In the genomic region with DNA sequence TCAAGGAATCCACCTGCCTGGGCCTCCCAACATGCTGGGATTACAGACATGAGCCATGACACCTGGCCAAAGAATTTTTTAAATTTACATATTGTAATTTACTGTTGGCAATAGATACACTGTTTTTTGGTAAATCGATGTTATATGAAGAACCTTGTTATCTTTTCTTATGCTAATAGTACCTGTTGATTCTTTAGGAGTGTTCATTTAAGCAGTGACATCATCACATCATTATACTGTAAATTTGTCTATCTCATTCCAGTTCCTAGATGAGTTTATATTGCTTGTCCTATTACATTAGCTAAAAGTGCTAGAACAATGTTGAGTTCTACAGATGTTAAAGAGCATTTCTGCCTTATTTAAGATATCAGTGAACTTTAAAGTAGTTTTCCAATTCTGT, we compare ENCODE assay signal across 43 cellular contexts. TPM values are rescaled to one million over a fixed set of nuclear protein-coding genes. Genes with fewer than 3 reads are reported as not detected.
"Had no signal": no experiment of that assay in that cellular context is flagged by ENCODE, and none has a peak within 500 bp of the region (broad histone marks: within the 10 kb centered on the region; RNA-seq: fewer than 3 reads in every experiment).

No MANE protein-coding gene starts in this region.

- H3K4me3 Mint-ChIP-seq: activated naive CD4-positive, alpha-beta T cell treated with anti-CD3 and anti-CD28 coated beads for 36 hours; activated naive CD4-positive, alpha-beta T cell treated with anti-CD3 and anti-CD28 coated beads, Interleukin-2, amount 10 ng/mL, durations not matched to agents 7 days and 5 days; activated naive CD4-positive, alpha-beta T cell treated with anti-CD3 and anti-CD28 coated beads, Interleukin-2, amount 50 U/mL, for 24 hours; activated naive CD8-positive, alpha-beta T cell; activated naive CD8-positive, alpha-beta T cell treated with anti-CD3 and anti-CD28 coated beads for 36 hours; activated naive CD8-positive, alpha-beta T cell treated with anti-CD3 and anti-CD28 coated beads, Interleukin-2, amount 10 ng/mL, durations not matched to agents 7 days and 5 days; activated naive CD8-positive, alpha-beta T cell treated with anti-CD3 and anti-CD28 coated beads, Interleukin-2, amount 50 U/mL, for 24 hours; activated T-cell treated with anti-CD3 and anti-CD28 coated beads, Interleukin-2, amount 50 U/mL, for 24 hours; activated T-cell treated with anti-CD3 and anti-CD28 coated beads, Interleukin-2, amount 50 U/mL, for 4 hours; activated T-cell treated with anti-CD3 and anti-CD28 coated beads, Interleukin-2, amount 50 U/mL, for 72 hours; activated T-helper 1 cell treated with anti-CD3 and anti-CD28 coated beads, Interleukin-12 subunit alpha, Interleukin-12 subunit beta, Interleukin-2, Interleukin-4 antibody, amounts not matched to agents 30 ng/mL and 10 ng/mL and 1 ng/mL, durations not matched to agents 14 hours and 24 hours and 36 hours; activated T-helper 17 cell treated with anti-CD3 and anti-CD28 coated beads, Interleukin-2, amount 50 U/mL, for 72 hours; brain; central memory CD8-positive, alpha-beta T cell had no signal

- DNase-seq: activated effector memory CD4-positive, alpha-beta T cell treated with anti-CD3 and anti-CD28 coated beads, Interleukin-2, amount 50 U/mL, for 16 hours; activated effector memory CD4-positive, alpha-beta T cell treated with Interleukin-2 at 50 U/mL for 16 hours; activated gamma-delta T cell; activated gamma-delta T cell treated with Interleukin-2 at 50 U/mL for 16 hours; activated naive CD4-positive, alpha-beta T cell; activated naive CD4-positive, alpha-beta T cell treated with anti-CD3 and anti-CD28 coated beads for 36 hours; activated naive CD4-positive, alpha-beta T cell treated with anti-CD3 and anti-CD28 coated beads, Interleukin-2, amount 10 ng/mL, durations not matched to agents 7 days and 5 days; activated naive CD4-positive, alpha-beta T cell treated with anti-CD3 and anti-CD28 coated beads, Interleukin-2, amount 50 U/mL, for 16 hours; activated naive CD4-positive, alpha-beta T cell treated with Interleukin-2 at 50 U/mL for 16 hours; activated naive CD8-positive, alpha-beta T cell treated with anti-CD3 and anti-CD28 coated beads for 36 hours; activated naive CD8-positive, alpha-beta T cell treated with anti-CD3 and anti-CD28 coated beads, Interleukin-2, amount 10 ng/mL, durations not matched to agents 7 days and 5 days; activated naive CD8-positive, alpha-beta T cell treated with anti-CD3 and anti-CD28 coated beads, Interleukin-2, amount 50 U/mL, for 24 hours; activated T-cell treated with anti-CD3 and anti-CD28 coated beads, Interleukin-2, amount 50 U/mL, for 24 hours; activated T-cell treated with anti-CD3 and anti-CD28 coated beads, Interleukin-2, amount 50 U/mL, for 4 hours; activated T-cell treated with anti-CD3 and anti-CD28 coated beads, Interleukin-2, amount 50 U/mL, for 48 hours; activated T-cell treated with anti-CD3 and anti-CD28 coated beads, Interleukin-2, amount 50 U/mL, for 72 hours; adrenal gland; amniotic stem cell; amygdala; anterior cingulate cortex; aorta; body of pancreas; brain microvascular endothelial cell; caudate nucleus; central memory CD4-positive, alpha-beta T cell; cerebellar nuclear complex had no signal

- H3K4me1 ChIP-seq: ascending aorta, body of pancreas, breast epithelium had no signal

- H3K36me3 ChIP-seq: adrenal gland, brain microvascular endothelial cell, breast epithelium had no signal

- H3K4me1 Mint-ChIP-seq: activated naive CD4-positive, alpha-beta T cell treated with anti-CD3 and anti-CD28 coated beads, Interleukin-2, amount 10 ng/mL, durations not matched to agents 7 days and 5 days; brain had no signal

- H3K27me3 ChIP-seq: adrenal gland, ascending aorta, body of pancreas, brain microvascular endothelial cell, breast epithelium, cardiac muscle cell had no signal

- H3K27ac Mint-ChIP-seq: activated naive CD4-positive, alpha-beta T cell treated with anti-CD3 and anti-CD28 coated beads for 36 hours; activated naive CD4-positive, alpha-beta T cell treated with anti-CD3 and anti-CD28 coated beads, Interleukin-2, amount 10 ng/mL, durations not matched to agents 7 days and 5 days; activated naive CD4-positive, alpha-beta T cell treated with anti-CD3 and anti-CD28 coated beads, Interleukin-2, amount 50 U/mL, for 24 hours; activated naive CD4-positive, alpha-beta T cell treated with anti-CD3 and anti-CD28 coated beads, Interleukin-2, amount 50 U/mL, for 72 hours; activated naive CD8-positive, alpha-beta T cell; activated naive CD8-positive, alpha-beta T cell treated with anti-CD3 and anti-CD28 coated beads for 36 hours; activated naive CD8-positive, alpha-beta T cell treated with anti-CD3 and anti-CD28 coated beads, Interleukin-2, amount 10 ng/mL, durations not matched to agents 7 days and 5 days; activated naive CD8-positive, alpha-beta T cell treated with anti-CD3 and anti-CD28 coated beads, Interleukin-2, amount 50 U/mL, for 24 hours; activated T-cell treated with anti-CD3 and anti-CD28 coated beads, Interleukin-2, amount 50 U/mL, for 24 hours; activated T-cell treated with anti-CD3 and anti-CD28 coated beads, Interleukin-2, amount 50 U/mL, for 72 hours; activated T-helper 1 cell treated with anti-CD3 and anti-CD28 coated beads, Interleukin-12 subunit alpha, Interleukin-12 subunit beta, Interleukin-2, Interleukin-4 antibody, amounts not matched to agents 30 ng/mL and 10 ng/mL and 1 ng/mL, durations not matched to agents 14 hours and 24 hours and 36 hours; activated T-helper 17 cell treated with anti-CD3 and anti-CD28 coated beads, Interleukin-2, amount 50 U/mL, for 72 hours; activated T-helper 2 cell treated with anti-CD3 and anti-CD28 coated beads, Interferon-gamma antibody, Interleukin-2, Interleukin-4, amounts not matched to agents 10 μg/mL and 5 μg/mL and 100 μg/mL, durations not matched to agents 14 hours and 24 hours and 36 hours; brain had no signal

- H3K4me3 ChIP-seq: adrenal gland, ascending aorta, body of pancreas, breast epithelium, cardiac muscle cell had no signal

- H3K27ac ChIP-seq: adrenal gland, ascending aorta, body of pancreas, brain microvascular endothelial cell, breast epithelium, cardiac muscle cell had no signal

- H3K27me3 Mint-ChIP-seq: activated naive CD4-positive, alpha-beta T cell treated with anti-CD3 and anti-CD28 coated beads, Interleukin-2, amount 10 ng/mL, durations not matched to agents 7 days and 5 days; activated naive CD4-positive, alpha-beta T cell treated with anti-CD3 and anti-CD28 coated beads, Interleukin-2, amount 50 U/mL, for 24 hours; activated naive CD8-positive, alpha-beta T cell; activated naive CD8-positive, alpha-beta T cell treated with anti-CD3 and anti-CD28 coated beads for 36 hours; activated naive CD8-positive, alpha-beta T cell treated with anti-CD3 and anti-CD28 coated beads, Interleukin-2, amount 10 ng/mL, durations not matched to agents 7 days and 5 days; activated naive CD8-positive, alpha-beta T cell treated with anti-CD3 and anti-CD28 coated beads, Interleukin-2, amount 50 U/mL, for 24 hours; activated T-cell treated with anti-CD3 and anti-CD28 coated beads, Interleukin-2, amount 50 U/mL, for 24 hours; activated T-helper 17 cell treated with anti-CD3 and anti-CD28 coated beads, Interleukin-2, amount 50 U/mL, for 72 hours; brain; central memory CD8-positive, alpha-beta T cell had no signal

RNA-seq across cellular contexts. Expression of a gene that starts 39.3 kb away (rescaled TPM):
- total RNA-seq: activated naive CD4-positive, alpha-beta T cell treated with anti-CD3 and anti-CD28 coated beads for 36 hours; activated naive CD4-positive, alpha-beta T cell treated with anti-CD3 and anti-CD28 coated beads, Interleukin-2, amount 50 U/mL, for 72 hours; activated naive CD8-positive, alpha-beta T cell treated with anti-CD3 and anti-CD28 coated beads for 36 hours; activated naive CD8-positive, alpha-beta T cell treated with anti-CD3 and anti-CD28 coated beads, Interleukin-2, amount 10 ng/mL, durations not matched to agents 7 days and 5 days; activated T-cell treated with anti-CD3 and anti-CD28 coated beads, Interleukin-2, amount 50 U/mL, for 4 hours; activated T-cell treated with anti-CD3 and anti-CD28 coated beads, Interleukin-2, amount 50 U/mL, for 72 hours; activated T-helper 1 cell treated with anti-CD3 and anti-CD28 coated beads, Interleukin-12 subunit alpha, Interleukin-12 subunit beta, Interleukin-2, Interleukin-4 antibody, amounts not matched to agents 30 ng/mL and 10 ng/mL and 1 ng/mL, durations not matched to agents 14 hours and 24 hours and 36 hours; activated T-helper 17 cell treated with anti-CD3 and anti-CD28 coated beads, Interleukin-2, amount 50 U/mL, for 72 hours; activated T-helper 2 cell treated with anti-CD3 and anti-CD28 coated beads, Interferon-gamma antibody, Interleukin-2, Interleukin-4, amounts not matched to agents 10 μg/mL and 5 μg/mL and 100 μg/mL, durations not matched to agents 14 hours and 24 hours and 36 hours; adrenal gland; aorta; ascending aorta; astrocyte; body of pancreas; breast epithelium; bronchial epithelial cell; cardiac muscle cell; cardiac septum; cerebellum; chondrocyte had no signal
- polyA plus RNA-seq: adipose tissue, adrenal gland, aorta, cardiac muscle cell had no signal

RNA-seq across cellular contexts. Expression of a gene that starts 55.3 kb away (rescaled TPM):
- total RNA-seq: ascending aorta had no signal
- polyA plus RNA-seq: adipose tissue, adrenal gland, aorta had no signal
